In genomic region chr18:78751664-78752063, GRCh38 we compare ENCODE assay signal across 30 cellular contexts.
"Had no signal": no experiment of that assay in that cellular context is flagged by ENCODE, and none has a peak within 500 bp of the region (broad histone marks: within the 10 kb centered on the region; RNA-seq: fewer than 3 reads in every experiment).

No MANE protein-coding gene starts in this region.

- H3K27ac ChIP-seq: brain microvascular endothelial cell, RWPE1 had no signal

- H3K36me3 Mint-ChIP-seq: activated naive CD4-positive, alpha-beta T cell treated with anti-CD3 and anti-CD28 coated beads, Interleukin-2, amount 50 U/mL, for 72 hours had no signal

- H3K9me3 ChIP-seq: MG63 had no signal

- H3K4me1 Mint-ChIP-seq: activated CD4-positive, alpha-beta T cell treated with anti-CD3 and anti-CD28 coated beads, Interleukin-2, amount 10 ng/mL, durations not matched to agents 7 days and 5 days; activated naive CD8-positive, alpha-beta T cell treated with anti-CD3 and anti-CD28 coated beads, Interleukin-2, amount 50 U/mL, for 24 hours; activated T-helper 17 cell treated with anti-CD3 and anti-CD28 coated beads, Interleukin-2, amount 50 U/mL, for 72 hours; central memory CD8-positive, alpha-beta T cell had no signal

- H3K36me3 ChIP-seq: brain microvascular endothelial cell, MG63 had no signal

- DNase-seq: activated CD4-positive, alpha-beta T cell treated with anti-CD3 and anti-CD28 coated beads, Interleukin-2, amount 10 ng/mL, durations not matched to agents 7 days and 5 days; activated CD4-positive, alpha-beta T cell treated with anti-CD3 and anti-CD28 coated beads, Interleukin-2, amount 50 U/mL, for 48 hours; activated CD8-positive, alpha-beta T cell treated with anti-CD3 and anti-CD28 coated beads, Interleukin-2, amount 10 ng/mL, durations not matched to agents 7 days and 5 days; activated gamma-delta T cell treated with Interleukin-2 at 50 U/mL for 16 hours; activated naive CD4-positive, alpha-beta T cell treated with anti-CD3 and anti-CD28 coated beads for 36 hours; activated naive CD8-positive, alpha-beta T cell treated with anti-CD3 and anti-CD28 coated beads, Interleukin-2, amount 50 U/mL, for 24 hours; activated T-cell treated with anti-CD3 and anti-CD28 coated beads, Interleukin-2, amount 50 U/mL, for 72 hours; anterior cingulate cortex; brain microvascular endothelial cell; Kasumi-1; KG1; MG63; NCI-H1048; NCI-H1105 treated with DMSO at 0.1 percent for 48 hours; NCI-H1436; NCI-H1694; NCI-H1930; NCI-H2081 treated with DMSO at 0.1 percent for 48 hours; NCI-H345; NCI-H526; NCI-H748 treated with DMSO at 0.1 percent for 48 hours; NK-92 treated with Interleukin-12 subunit alpha and Interleukin-12 subunit beta, amount 100 ng/mL, for 24 hours; PC-3; Right ventricle myocardium superior had no signal

- H3K4me3 ChIP-seq: MG63 had no signal

- H3K9me3 Mint-ChIP-seq: activated CD4-positive, alpha-beta T cell treated with anti-CD3 and anti-CD28 coated beads, Interleukin-2, amount 10 ng/mL, durations not matched to agents 7 days and 5 days; activated naive CD4-positive, alpha-beta T cell treated with anti-CD3 and anti-CD28 coated beads for 36 hours; activated naive CD4-positive, alpha-beta T cell treated with anti-CD3 and anti-CD28 coated beads, Interleukin-2, amount 50 U/mL, for 72 hours; activated naive CD8-positive, alpha-beta T cell treated with anti-CD3 and anti-CD28 coated beads, Interleukin-2, amount 50 U/mL, for 24 hours; activated T-helper 17 cell treated with anti-CD3 and anti-CD28 coated beads, Interleukin-2, amount 50 U/mL, for 72 hours; central memory CD8-positive, alpha-beta T cell; T-helper 1 cell treated with Interleukin-12 subunit alpha and Interleukin-12 subunit beta and Interleukin-4 antibody, amounts not matched to agents 30 μg/mL and 1 μg/mL, for 36 hours; T-helper 2 cell treated with Interferon-gamma antibody and Interleukin-4, amounts not matched to agents 5 μg/mL and 100 μg/mL, for 36 hours had no signal

- H3K27me3 ChIP-seq: brain microvascular endothelial cell, MG63 had no signal

- H3K27me3 Mint-ChIP-seq: activated CD4-positive, alpha-beta T cell treated with anti-CD3 and anti-CD28 coated beads, Interleukin-2, amount 10 ng/mL, durations not matched to agents 7 days and 5 days had no signal

- H3K27ac Mint-ChIP-seq: activated CD4-positive, alpha-beta T cell treated with anti-CD3 and anti-CD28 coated beads, Interleukin-2, amount 10 ng/mL, durations not matched to agents 7 days and 5 days; activated CD8-positive, alpha-beta T cell treated with anti-CD3 and anti-CD28 coated beads, Interleukin-2, amount 10 ng/mL, durations not matched to agents 7 days and 5 days; activated naive CD4-positive, alpha-beta T cell treated with anti-CD3 and anti-CD28 coated beads for 36 hours; activated naive CD4-positive, alpha-beta T cell treated with anti-CD3 and anti-CD28 coated beads, Interleukin-2, amount 50 U/mL, for 72 hours; activated naive CD8-positive, alpha-beta T cell treated with anti-CD3 and anti-CD28 coated beads, Interleukin-2, amount 50 U/mL, for 24 hours; activated T-cell treated with anti-CD3 and anti-CD28 coated beads, Interleukin-2, amount 50 U/mL, for 72 hours; activated T-helper 17 cell treated with anti-CD3 and anti-CD28 coated beads, Interleukin-2, amount 50 U/mL, for 72 hours; T-helper 1 cell treated with Interleukin-12 subunit alpha and Interleukin-12 subunit beta and Interleukin-4 antibody, amounts not matched to agents 30 μg/mL and 1 μg/mL, for 36 hours; T-helper 2 cell treated with Interferon-gamma antibody and Interleukin-4, amounts not matched to agents 5 μg/mL and 100 μg/mL, for 36 hours had no signal

- H3K4me3 Mint-ChIP-seq: activated CD4-positive, alpha-beta T cell treated with anti-CD3 and anti-CD28 coated beads, Interleukin-2, amount 10 ng/mL, durations not matched to agents 7 days and 5 days; activated CD8-positive, alpha-beta T cell treated with anti-CD3 and anti-CD28 coated beads, Interleukin-2, amount 10 ng/mL, durations not matched to agents 7 days and 5 days; activated naive CD4-positive, alpha-beta T cell treated with anti-CD3 and anti-CD28 coated beads for 36 hours; activated naive CD8-positive, alpha-beta T cell treated with anti-CD3 and anti-CD28 coated beads, Interleukin-2, amount 50 U/mL, for 24 hours; activated T-cell treated with anti-CD3 and anti-CD28 coated beads, Interleukin-2, amount 50 U/mL, for 72 hours; activated T-helper 17 cell treated with anti-CD3 and anti-CD28 coated beads, Interleukin-2, amount 50 U/mL, for 72 hours; central memory CD8-positive, alpha-beta T cell; T-helper 1 cell treated with Interleukin-12 subunit alpha and Interleukin-12 subunit beta and Interleukin-4 antibody, amounts not matched to agents 30 μg/mL and 1 μg/mL, for 36 hours; T-helper 2 cell treated with Interferon-gamma antibody and Interleukin-4, amounts not matched to agents 5 μg/mL and 100 μg/mL, for 36 hours had no signal
